8 cellular contexts compared by ENCODE assay signal in the genomic region with DNA sequence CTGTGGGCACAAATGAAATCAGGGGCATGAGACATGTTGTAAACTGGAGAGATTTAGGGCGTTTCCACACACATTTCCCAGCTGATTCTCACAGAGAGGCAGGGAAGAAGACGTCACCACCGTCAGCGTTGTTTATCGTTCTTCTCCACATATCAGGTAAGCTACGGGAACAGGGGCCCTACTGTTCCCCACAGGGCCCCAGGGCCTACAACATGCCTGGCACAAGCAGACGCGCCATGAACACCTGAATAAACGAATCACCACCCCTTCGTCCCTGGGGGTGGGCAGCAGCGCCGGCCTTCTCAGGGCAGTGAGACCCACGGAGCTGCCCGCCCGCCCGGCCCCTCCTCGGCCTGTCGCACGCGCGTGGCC. TPM values are rescaled to one million over a fixed set of nuclear protein-coding genes. Genes with fewer than 3 reads are reported as not detected.
DNase-seq lines count a peak whose midpoint lies in the region; ATAC-seq and TF ChIP-seq lines count a peak whose summit lies in the region.

No MANE protein-coding gene starts in this region.

- no peak overlapping the region for H4K91ac ChIP-seq in mesenchymal stem cell (ENCODE audit: low read length)

- H3K4ac ChIP-seq in mesenchymal stem cell (ENCODE audit: low read depth in 1 of 2, low read length in 2 of 2): peak overlapping the region in 1 of 2 experiments; percentile 22

- peak; percentile 28 for DNase-seq in NAMALWA (ENCODE audit: low spot score)
- DNase-seq in cerebellar cortex (ENCODE audit: low spot score): peak; percentile 26
- peak; percentile 74 for DNase-seq in mesenchymal stem cell
- no peak for DNase-seq in upper lobe of right lung
- no peak for DNase-seq in stimulated activated CD4-positive, alpha-beta T cell treated with anti-CD3 and anti-CD28 coated beads, Interleukin-2, amount 100 ng/mL, for 48 hours
- DNase-seq in GM10266 (ENCODE audit: extremely low spot score): no peak

- intact Hi-C loops in upper lobe of right lung (cut with DNase I): no loop called here

- H3K9ac ChIP-seq in mesenchymal stem cell (ENCODE audit: low read length): peak overlapping the region; percentile 99

- no peak overlapping the region for H2BK5ac ChIP-seq in mesenchymal stem cell (ENCODE audit: low read depth, low read length, poor library complexity, severe bottlenecking)

- peaks cover 5% of the 10 kb centered on the region for H3K4me1 ChIP-seq in mesenchymal stem cell (ENCODE audit: control insufficient read depth, insufficient read depth, low read depth, low read length)
- H3K4me1 ChIP-seq in upper lobe of right lung: peaks cover 9% of the 10 kb centered on the region

- no peak overlapping the region for H3K23ac ChIP-seq in mesenchymal stem cell (ENCODE audit: low read length in 2 of 2)

- H3K18ac ChIP-seq in mesenchymal stem cell (ENCODE audit: low read depth in 1 of 2, low read length in 2 of 2): peak overlapping the region in 1 of 2 experiments; percentile 5

- H3K36me3 ChIP-seq in mesenchymal stem cell (ENCODE audit: control insufficient read depth in 1 of 2, insufficient read depth in 2 of 2, low read depth in 1 of 2, low read length in 2 of 2) (no peaks in the 10 kb centered on the region), upper lobe of right lung (no peaks in the 10 kb centered on the region)

- no peak overlapping the region for H2AK5ac ChIP-seq in mesenchymal stem cell (ENCODE audit: low read length, severe bottlenecking)

- peak; percentile 23 for ATAC-seq in GM19328 (IDR thresholded peaks at IDR 0.05; ENCODE audit: unreplicated experiment)
- ATAC-seq in upper lobe of right lung: peak; percentile 46

- peak overlapping the region; percentile 83 for H2AFZ ChIP-seq in mesenchymal stem cell (ENCODE audit: low read depth, low read length)

- H4K8ac ChIP-seq in mesenchymal stem cell (ENCODE audit: low read length): peak overlapping the region; percentile 89

- H3K4me3 ChIP-seq in mesenchymal stem cell (ENCODE audit: insufficient read depth in 1 of 2, low read depth in 1 of 2, low read length in 2 of 2) (peak overlapping the region; percentile 95 to 99), upper lobe of right lung (peak overlapping the region; percentile 95)

- H3K27me3 ChIP-seq in mesenchymal stem cell (ENCODE audit: control insufficient read depth in 1 of 2, insufficient read depth in 1 of 2, low read length in 2 of 2) (no peaks in the 10 kb centered on the region), upper lobe of right lung (no peaks in the 10 kb centered on the region)

- H3K79me1 ChIP-seq in mesenchymal stem cell (replicated peaks; ENCODE audit: low read length, poor library complexity, severe bottlenecking): peaks cover 11% of the 10 kb centered on the region

- H3K27ac ChIP-seq in 22Rv1: peak overlapping the region; percentile 67
- no peak overlapping the region for H3K27ac ChIP-seq in mesenchymal stem cell (ENCODE audit: low read length, poor library complexity, severe bottlenecking)
- peak overlapping the region; percentile 91 for H3K27ac ChIP-seq in upper lobe of right lung

- no peak overlapping the region for H2BK12ac ChIP-seq in mesenchymal stem cell (ENCODE audit: low read length in 2 of 2)

- no peaks in the 10 kb centered on the region for H3K9me3 ChIP-seq in mesenchymal stem cell (ENCODE audit: control insufficient read depth, low read length)
- no peaks in the 10 kb centered on the region for H3K9me3 ChIP-seq in upper lobe of right lung

- H2BK15ac ChIP-seq in mesenchymal stem cell (ENCODE audit: low read depth, poor library complexity, severe bottlenecking): no peak overlapping the region

- under 1% methylated on average over 20 of the region's 21 CpGs for WGBS in mesenchymal stem cell

- H3K14ac ChIP-seq in mesenchymal stem cell (ENCODE audit: low read length in 2 of 2): no peak overlapping the region

- no peak overlapping the region for H2BK120ac ChIP-seq in mesenchymal stem cell (ENCODE audit: low read depth, low read length)

- TF ChIP-seq CTCF in 22Rv1 (IDR thresholded peaks at IDR 0.05) (no peak), upper lobe of right lung (IDR thresholded peaks at IDR 0.05) (no peak), GM10266 (IDR thresholded peaks at IDR 0.05; ENCODE audit: control insufficient read depth, insufficient read depth, low read depth, missing control alignments) (no peak)

- peak overlapping the region; percentile 78 for H3K4me2 ChIP-seq in mesenchymal stem cell (ENCODE audit: low read length, poor library complexity, severe bottlenecking)

RNA-seq across cellular contexts. Expression of gene EFCAB6, which starts 0.3 kb away (rescaled TPM):
- 0.51 TPM for polyA plus RNA-seq in mesenchymal stem cell (2013, experiment 1 of 2)
- 0.29 TPM for polyA plus RNA-seq in mesenchymal stem cell (2013, experiment 2 of 2)
- 3.6 TPM for total RNA-seq in upper lobe of right lung

RNA-seq across cellular contexts. Expression of gene SULT4A1, which starts 50.5 kb away (rescaled TPM):
- polyA plus RNA-seq in mesenchymal stem cell (2013, experiment 1 of 2): 0.04 TPM
- polyA plus RNA-seq in mesenchymal stem cell (2013, experiment 2 of 2): 0.04 TPM
- total RNA-seq in upper lobe of right lung: not detected

Comparison
In these comparisons a context has a peak if more than half of its experiments do, and no peak if none do; other contexts are left out.
1. DNase-seq: peak in NAMALWA (single experiment), cerebellar cortex (single experiment) and mesenchymal stem cell (single experiment); none in upper lobe of right lung (single experiment), stimulated activated CD4-positive, alpha-beta T cell treated with anti-CD3 and anti-CD28 coated beads, Interleukin-2, amount 100 ng/mL, for 48 hours (0 of 2) and GM10266 (single experiment).